In genomic region chr4:82428969-82429727, GRCh38 we compare ENCODE assay signal across 8 cellular contexts. TPM values are rescaled to one million over a fixed set of nuclear protein-coding genes. Genes with fewer than 3 reads are reported as not detected.
DNase-seq lines count a peak whose midpoint lies in the region; ATAC-seq and TF ChIP-seq lines count a peak whose summit lies in the region.

No MANE protein-coding gene starts in this region.

- H3K9me3 ChIP-seq in ovary (no peaks in the 10 kb centered on the region), thyroid gland (no peaks in the 10 kb centered on the region)

- H3K4me1 ChIP-seq in ovary (ENCODE audit: insufficient read depth) (peaks cover 6% of the 10 kb centered on the region), thyroid gland (peaks cover 27 to 28% of the 10 kb centered on the region in 2 donors)

- H3K27me3 ChIP-seq in ovary = no peaks in the 10 kb centered on the region
- H3K27me3 ChIP-seq in thyroid gland = no peaks in the 10 kb centered on the region

- peak; percentile 97 for DNase-seq in GM10266 (ENCODE audit: extremely low spot score)
- peak; percentile 94 for DNase-seq in NAMALWA (ENCODE audit: low spot score)
- DNase-seq in SK-MEL-5 (ENCODE audit: low read depth, low spot score) = peak; percentile 86
- peak; percentile 93 for DNase-seq in activated naive CD4-positive, alpha-beta T cell treated with anti-CD3 and anti-CD28 coated beads, Interleukin-2, amount 50 U/mL, for 16 hours
- peak; percentile 96 for DNase-seq in glomerular visceral epithelial cell (ENCODE audit: extremely low spot score)
- peak; percentile 92 to 97 (median 94) for DNase-seq in ovary
- peak; percentile 90 to 93 for DNase-seq in thyroid gland

- in situ Hi-C loops in SK-MEL-5 (cut with HindIII; ENCODE audit: low pct_unique_long_range_greater_than_20kb, low sequenced_read_pairs) = no loop called here

- peak; percentile 98 for TF ChIP-seq CTCF in GM10266 (IDR thresholded peaks at IDR 0.05; ENCODE audit: control insufficient read depth, insufficient read depth, low read depth, missing control alignments)
- TF ChIP-seq CTCF in ovary (IDR thresholded peaks at IDR 0.05) = peak; percentile 93 to 98 (median 98)
- peak; percentile 46 to 97 (median 96) for TF ChIP-seq CTCF in thyroid gland (IDR thresholded peaks at IDR 0.05)

- peak overlapping the region; percentile 95 for H3K4me3 ChIP-seq in ovary
- H3K4me3 ChIP-seq in thyroid gland (replicated peaks in 1 of 3) = peak overlapping the region; percentile 43 to 98 (median 98)

- peak overlapping the region; percentile 91 to 94 for H3K27ac ChIP-seq in ovary
- peak overlapping the region; percentile 93 to 98 (median 97) for H3K27ac ChIP-seq in thyroid gland

- TF ChIP-seq POLR2A in ovary (IDR thresholded peaks at IDR 0.05) (peak; percentile 87), thyroid gland (IDR thresholded peaks at IDR 0.05) (peak; percentile 1 to 90)

- ATAC-seq in HG02571 (IDR thresholded peaks at IDR 0.05; ENCODE audit: unreplicated experiment) = peak; percentile 45

- WGBS in ovary, 3 donors = 0 to 1% (median 1%) methylated on average over 71 to 83 of the region's 83 CpGs
- WGBS in thyroid gland, 2 donors = 0 to 1% methylated on average over 63 to 76 of the region's 83 CpGs

- H3K36me3 ChIP-seq in ovary (no peaks in the 10 kb centered on the region), thyroid gland (peaks cover 24 to 27% of the 10 kb centered on the region in 2 donors)

- intact Hi-C loops in ovary (cut with DNase I) = loop anchor here (1.0 to 5.0 kb wide), 3 partner anchors 54 to 57 kb away; partner anchors contain the start of gene HNRNPD (in 3 of the 4)
- intact Hi-C loops in thyroid gland (cut with DNase I) = loop anchor here (2.0 kb wide), 1 partner anchor 54 kb away; no protein-coding TSS in a partner anchor

- TF ChIP-seq EP300 in ovary (IDR thresholded peaks at IDR 0.05) = no peak

RNA-seq across cellular contexts. Expression of gene HNRNPDL, which starts 1.1 kb away (rescaled TPM):
- total RNA-seq in SK-MEL-5 (2014; rRNA removed; shearing (Covaris generic)) = 169 and 179 TPM in 2 replicates
- 227 and 249 TPM in 2 replicates for polyA plus RNA-seq in SK-MEL-5 (2015; cell fraction: cytosol; rRNA removed)
- 926 and 1,158 TPM in 2 replicates for polyA plus RNA-seq in SK-MEL-5 (2015; cell fraction: nucleus; rRNA removed)
- total RNA-seq in ovary = 100 to 1,000 TPM; 204 to 406 (median 337) TPM
- polyA plus RNA-seq in ovary = 100 to 1,000 TPM; 314 to 381 TPM
- 100 to 1,000 TPM; 189 to 287 (median 245) TPM for total RNA-seq in thyroid gland

RNA-seq across cellular contexts. Expression of gene ENOPH1, which starts 1.2 kb away (rescaled TPM):
- total RNA-seq in SK-MEL-5 (2014; rRNA removed; shearing (Covaris generic)) = 53.4 and 54.9 TPM in 2 replicates
- polyA plus RNA-seq in SK-MEL-5 (2015; cell fraction: cytosol; rRNA removed) = 40.0 and 52.2 TPM in 2 replicates
- polyA plus RNA-seq in SK-MEL-5 (2015; cell fraction: nucleus; rRNA removed) = 10.9 and 15.7 TPM in 2 replicates
- total RNA-seq in ovary (10 to 100 TPM; 16.1 to 34.2 (median 24.1) TPM), thyroid gland (10 to 100 TPM; 21.3 to 35.3 (median 25.9) TPM)
- polyA plus RNA-seq in ovary = 10 to 100 TPM; 23.5 to 27.3 TPM

RNA-seq across cellular contexts. Expression of gene HNRNPD, which starts 55.4 kb away (rescaled TPM):
- 27.7 and 32.4 TPM in 2 replicates for total RNA-seq in SK-MEL-5 (2014; rRNA removed; shearing (Covaris generic))
- 217 and 242 TPM in 2 replicates for polyA plus RNA-seq in SK-MEL-5 (2015; cell fraction: cytosol; rRNA removed)
- 328 and 443 TPM in 2 replicates for polyA plus RNA-seq in SK-MEL-5 (2015; cell fraction: nucleus; rRNA removed)
- 100 to 1,000 TPM in 6 of 7 donors, 10 to 100 TPM in 1; 85.1 to 243 (median 185) TPM for total RNA-seq in ovary
- 100 to 1,000 TPM; 168 to 520 TPM for polyA plus RNA-seq in ovary
- total RNA-seq in thyroid gland = 100 to 1,000 TPM in 1 of 4 donors, 10 to 100 TPM in 3; 67.1 to 145 (median 93.8) TPM

Comparison
In these comparisons a context has a peak if more than half of its experiments do, and no peak if none do; other contexts are left out.
1. Peak in every context shown above with its lines: DNase-seq, ATAC-seq, H3K4me3 ChIP-seq and H3K27ac ChIP-seq.